ENCODE assay signal across 8 cellular contexts in genomic region chr15:74955796-74956647, GRCh38. TPM values are rescaled to one million over a fixed set of nuclear protein-coding genes. Genes with fewer than 3 reads are reported as not detected.
DNase-seq lines count a peak whose midpoint lies in the region; ATAC-seq and TF ChIP-seq lines count a peak whose summit lies in the region.

No MANE protein-coding gene starts in this region.

- peak overlapping the region in 1 of 2 experiments; percentile 93 for H3K14ac ChIP-seq in mesenchymal stem cell (ENCODE audit: low read length in 2 of 2)

- DNase-seq in COR-L47 (lab: John Stamatoyannopoulos, UW) (peak; percentile 71), MM.1S (peak; percentile 72), mesenchymal stem cell (peak; percentile 80), COLO829 (ENCODE audit: low spot score) (no peak)
- peak; percentile 75 to 81 for DNase-seq in activated CD4-positive, alpha-beta T cell treated with anti-CD3 and anti-CD28 coated beads, Interleukin-2, amount 50 U/mL, for 48 hours
- peak; percentile 41 for DNase-seq in effector CD4-positive, alpha-beta T cell
- peak; percentile 29 for DNase-seq in stimulated activated CD8-positive, alpha-beta memory T cell treated with anti-CD3 and anti-CD28 coated beads, Interleukin-15, amount 100 ng/mL, for 24 hours (ENCODE audit: low read depth)

- peaks cover 17% of the 10 kb centered on the region for H3K79me2 ChIP-seq in MM.1S (ENCODE audit: low read length)

- H3K23ac ChIP-seq in mesenchymal stem cell (ENCODE audit: low read length in 2 of 2) = peak overlapping the region in 1 of 2 experiments; percentile 29

- 9% methylated on average over 56 of the region's 88 CpGs for WGBS in mesenchymal stem cell

- no peaks in the 10 kb centered on the region for H3K9me2 ChIP-seq in MM.1S (replicated peaks; ENCODE audit: insufficient read depth, low read length)

- H2BK12ac ChIP-seq in mesenchymal stem cell (ENCODE audit: low read length in 2 of 2) = peak overlapping the region in 1 of 2 experiments; percentile 29

- H3K27me3 ChIP-seq in MM.1S (replicated peaks; ENCODE audit: insufficient read depth, low read length) = no peaks in the 10 kb centered on the region
- H3K27me3 ChIP-seq in mesenchymal stem cell (ENCODE audit: control insufficient read depth in 1 of 2, insufficient read depth in 1 of 2, low read length in 2 of 2) = peaks cover 8 to 51% of the 10 kb centered on the region in 2 experiments

- H3K4me1 ChIP-seq in MM.1S (ENCODE audit: low read length) = peaks cover 13% of the 10 kb centered on the region
- peaks cover 33% of the 10 kb centered on the region for H3K4me1 ChIP-seq in mesenchymal stem cell (ENCODE audit: control insufficient read depth, insufficient read depth, low read depth, low read length)

- peak overlapping the region; percentile 69 for H3K4me3 ChIP-seq in MM.1S (ENCODE audit: low read length)
- H3K4me3 ChIP-seq in mesenchymal stem cell (ENCODE audit: insufficient read depth in 1 of 2, low read depth in 1 of 2, low read length in 2 of 2) = peak overlapping the region; percentile 57 to 70

- H3K36me3 ChIP-seq in MM.1S (replicated peaks; ENCODE audit: insufficient read depth, low read length) = no peaks in the 10 kb centered on the region
- no peaks in the 10 kb centered on the region for H3K36me3 ChIP-seq in mesenchymal stem cell (ENCODE audit: control insufficient read depth in 1 of 2, insufficient read depth in 2 of 2, low read depth in 1 of 2, low read length in 2 of 2)

- peak overlapping the region; percentile 78 to 84 for H3K4ac ChIP-seq in mesenchymal stem cell (ENCODE audit: low read depth in 1 of 2, low read length in 2 of 2)

- H4K91ac ChIP-seq in mesenchymal stem cell (ENCODE audit: low read length) = peak overlapping the region; percentile 65

- peak; percentile 47 for TF ChIP-seq CTCF in MM.1S (IDR thresholded peaks at IDR 0.05; ENCODE audit: low read length)

- H2AFZ ChIP-seq in MM.1S (ENCODE audit: low read length) (peak overlapping the region; percentile 84), mesenchymal stem cell (ENCODE audit: low read depth, low read length) (peak overlapping the region; percentile 83)

- H3K9ac ChIP-seq in MM.1S (ENCODE audit: low read length) = peak overlapping the region; percentile 70
- peak overlapping the region; percentile 85 for H3K9ac ChIP-seq in mesenchymal stem cell (ENCODE audit: low read length)

- peaks cover 2% of the 10 kb centered on the region; the same call in 1 of the 2 replicates for H3F3A ChIP-seq in MM.1S (ENCODE audit: insufficient read depth, low read length)

- H4K20me1 ChIP-seq in MM.1S (ENCODE audit: insufficient read depth, low read length) = no peaks in the 10 kb centered on the region

- H3K4me2 ChIP-seq in MM.1S (ENCODE audit: low read depth, low read length) (peak overlapping the region; percentile 98), mesenchymal stem cell (ENCODE audit: low read length, poor library complexity, severe bottlenecking) (peak overlapping the region; percentile 97)

- peak overlapping the region; percentile 91 to 94 for H3K18ac ChIP-seq in mesenchymal stem cell (ENCODE audit: low read depth in 1 of 2, low read length in 2 of 2)

- H2AK5ac ChIP-seq in mesenchymal stem cell (ENCODE audit: low read length, severe bottlenecking) = no peak overlapping the region

- H2BK120ac ChIP-seq in mesenchymal stem cell (ENCODE audit: low read depth, low read length) = peak overlapping the region; percentile 52

- peak overlapping the region; percentile 96 for H2BK15ac ChIP-seq in mesenchymal stem cell (ENCODE audit: low read depth, poor library complexity, severe bottlenecking)

- H3K27ac ChIP-seq in MM.1S (ENCODE audit: low read length) (peak overlapping the region; percentile 16; the same call in 1 of the 2 replicates), mesenchymal stem cell (ENCODE audit: low read length, poor library complexity, severe bottlenecking) (no peak overlapping the region)

- ATAC-seq in GM21526 (IDR thresholded peaks at IDR 0.05; ENCODE audit: low FRiP score, unreplicated experiment) = peak; percentile 40

- peak overlapping the region; percentile 82 for H4K8ac ChIP-seq in mesenchymal stem cell (ENCODE audit: low read length)

- H2BK5ac ChIP-seq in mesenchymal stem cell (ENCODE audit: low read depth, low read length, poor library complexity, severe bottlenecking) = no peak overlapping the region

- no peaks in the 10 kb centered on the region for H3K79me1 ChIP-seq in mesenchymal stem cell (replicated peaks; ENCODE audit: low read length, poor library complexity, severe bottlenecking)

- H3K9me3 ChIP-seq in MM.1S (replicated peaks; ENCODE audit: insufficient read depth, low read length) (no peaks in the 10 kb centered on the region), mesenchymal stem cell (ENCODE audit: control insufficient read depth, low read length) (no peaks in the 10 kb centered on the region)

RNA-seq across cellular contexts. Expression of gene RPP25, which starts 0.6 kb away (rescaled TPM):
- 13.5 TPM for polyA plus RNA-seq in mesenchymal stem cell (2013, experiment 1 of 2)
- polyA plus RNA-seq in mesenchymal stem cell (2013, experiment 2 of 2) = 13.8 TPM

RNA-seq across cellular contexts. Expression of gene COX5A, which starts 18.1 kb away (rescaled TPM):
- polyA plus RNA-seq in mesenchymal stem cell (2013, experiment 1 of 2) = 303 TPM
- polyA plus RNA-seq in mesenchymal stem cell (2013, experiment 2 of 2) = 324 TPM

RNA-seq across cellular contexts. Expression of gene SCAMP5, which starts 39.3 kb away (rescaled TPM):
- polyA plus RNA-seq in mesenchymal stem cell (2013, experiment 1 of 2) = 2.4 TPM
- 2.2 TPM for polyA plus RNA-seq in mesenchymal stem cell (2013, experiment 2 of 2)

RNA-seq across cellular contexts. Expression of gene FAM219B, which starts 49.4 kb away (rescaled TPM):
- 41.8 TPM for polyA plus RNA-seq in mesenchymal stem cell (2013, experiment 1 of 2)
- 44.0 TPM for polyA plus RNA-seq in mesenchymal stem cell (2013, experiment 2 of 2)
